18 cellular contexts compared by ENCODE assay signal in genomic region chr14:49405291-49405690, GRCh38.
DNase-seq lines count a peak whose midpoint lies in the region; ATAC-seq and TF ChIP-seq lines count a peak whose summit lies in the region.
"Had no signal": no experiment of that assay in that cellular context is flagged by ENCODE, and none has a peak within 500 bp of the region (broad histone marks: within the 10 kb centered on the region; RNA-seq: fewer than 3 reads in every experiment).

No MANE protein-coding gene starts in this region.

- TF ChIP-seq CTCF in AG09309 (IDR thresholded peaks at IDR 0.05; ENCODE audit: control insufficient read depth, insufficient read depth, low read depth, low read length, missing control alignments), result no peak
- TF ChIP-seq CTCF in lung (IDR thresholded peaks at IDR 0.05; ENCODE audit: control extremely low read depth, extremely low read depth), result no peak
- no peak for TF ChIP-seq CTCF in sigmoid colon (IDR thresholded peaks at IDR 0.05)

- no peak overlapping the region for H3K4me3 ChIP-seq in AG09309 (ENCODE audit: control insufficient read depth, low read depth, low read length)
- no peak overlapping the region for H3K4me3 ChIP-seq in lung
- H3K4me3 ChIP-seq in sigmoid colon, result no peak overlapping the region
- H3K4me3 ChIP-seq in trophoblast cell (ENCODE audit: low read depth, low read length), result no peak overlapping the region
- H3K4me3 ChIP-seq: K562, right lobe of liver, SJSA1, tibial nerve had no signal

- H3K79me1 ChIP-seq in trophoblast cell (ENCODE audit: low read length), result no peaks in the 10 kb centered on the region

- no peak overlapping the region for H3K18ac ChIP-seq in trophoblast cell (ENCODE audit: low read length)

- WGBS in lung, 2 donors, result 50 to 68% methylated on average over 3 of the region's 3 CpGs
- 64 to 77% methylated on average over 3 of the region's 3 CpGs for WGBS in sigmoid colon, 2 donors
- WGBS in trophoblast cell (ENCODE audit: extremely low coverage, insufficient coverage, insufficient read length), result no CpG with 5 or more reads among the region's 3 CpGs

- H3K4me2 ChIP-seq in trophoblast cell (ENCODE audit: low read length), result no peak overlapping the region

- H4K12ac ChIP-seq in trophoblast cell (ENCODE audit: low read depth, low read length), result no peak overlapping the region

- no peak overlapping the region for H2BK120ac ChIP-seq in trophoblast cell (ENCODE audit: insufficient read depth, low read length, poor library complexity)

- H2AFZ ChIP-seq in trophoblast cell (ENCODE audit: insufficient read depth, low read length, poor library complexity), result no peak overlapping the region

- no peak overlapping the region for H3K23ac ChIP-seq in trophoblast cell (ENCODE audit: low read length)

- DNase-seq in AG09309 (ENCODE audit: low read depth) (peak; percentile 3), LHCN-M2 (ENCODE audit: low read depth) (peak; percentile 94), dedifferentiated amniotic fluid mesenchymal stem cell (ENCODE audit: extremely low spot score) (peak; percentile 29), lung (ENCODE audit: low spot score) (no peak), Ammon's horn (ENCODE audit: low spot score) (no peak), sigmoid colon (no peak), trophoblast cell (no peak)
- DNase-seq: activated effector memory CD4-positive, alpha-beta T cell treated with anti-CD3 and anti-CD28 coated beads, Interleukin-2, amount 50 U/mL, for 16 hours; C1 segment of cervical spinal cord; DMS53; NCI-H446; right lobe of liver had no signal

- ATAC-seq in lung (ENCODE audit: insufficient read depth, low FRiP score), result peak; percentile 22
- ATAC-seq in GM21737 (IDR thresholded peaks at IDR 0.05; ENCODE audit: unreplicated experiment), result no peak
- ATAC-seq: HCT116, K562, right lobe of liver had no signal

- H3K9me3 ChIP-seq in lung (ENCODE audit: control insufficient read depth in 2 of 2, insufficient read depth in 1 of 2, low read length in 1 of 2), result no peaks in the 10 kb centered on the region
- no peaks in the 10 kb centered on the region for H3K9me3 ChIP-seq in sigmoid colon
- H3K9me3 ChIP-seq in trophoblast cell (ENCODE audit: insufficient read depth, low read depth, low read length), result no peaks in the 10 kb centered on the region
- H3K9me3 ChIP-seq: neutrophil, right lobe of liver, SJSA1, tibial nerve had no signal

- no peak for TF ChIP-seq EP300 in sigmoid colon (IDR thresholded peaks at IDR 0.05)

- no peak overlapping the region for H4K8ac ChIP-seq in trophoblast cell (ENCODE audit: low read depth, low read length)

- no peak overlapping the region for H2AK5ac ChIP-seq in trophoblast cell (ENCODE audit: low read length)

- no peak overlapping the region for H2BK12ac ChIP-seq in trophoblast cell (ENCODE audit: low read length)

- no peak overlapping the region for H3K4ac ChIP-seq in trophoblast cell (ENCODE audit: low read depth, low read length)

- intact Hi-C loops in sigmoid colon (cut with DNase I), result no loop called here

- H3K36me3 ChIP-seq in lung (ENCODE audit: control insufficient read depth in 2 of 2, insufficient read depth in 2 of 2, low read length in 2 of 2), result no peaks in the 10 kb centered on the region
- H3K36me3 ChIP-seq in sigmoid colon, result no peaks in the 10 kb centered on the region
- no peaks in the 10 kb centered on the region for H3K36me3 ChIP-seq in trophoblast cell (ENCODE audit: control insufficient read depth in 1 of 2, insufficient read depth in 2 of 2, low read length in 2 of 2)
- H3K36me3 ChIP-seq: neutrophil, right lobe of liver, SJSA1, tibial nerve had no signal

- H3K27ac ChIP-seq in lung (ENCODE audit: low read depth in 1 of 2, low read length in 1 of 2), result no peak overlapping the region
- H3K27ac ChIP-seq in sigmoid colon, result no peak overlapping the region
- H3K27ac ChIP-seq in trophoblast cell (ENCODE audit: low read depth, low read length), result no peak overlapping the region
- H3K27ac ChIP-seq: neutrophil, right lobe of liver, SJSA1, tibial nerve had no signal

- no peaks in the 10 kb centered on the region for H3K79me2 ChIP-seq in trophoblast cell (ENCODE audit: control insufficient read depth, insufficient read depth, low read length, poor library complexity)

- H3K14ac ChIP-seq in trophoblast cell (ENCODE audit: low read length), result no peak overlapping the region

- no peak overlapping the region for H2BK5ac ChIP-seq in trophoblast cell (ENCODE audit: low read depth, low read length, poor library complexity)

- no peak overlapping the region for H3K9ac ChIP-seq in trophoblast cell (ENCODE audit: low read length)

- H3K27me3 ChIP-seq in lung (ENCODE audit: control insufficient read depth, insufficient read depth), result no peaks in the 10 kb centered on the region
- no peaks in the 10 kb centered on the region for H3K27me3 ChIP-seq in sigmoid colon
- H3K27me3 ChIP-seq in trophoblast cell (ENCODE audit: insufficient read depth, low read length), result no peaks in the 10 kb centered on the region
- H3K27me3 ChIP-seq: neutrophil, right lobe of liver, SJSA1, tibial nerve had no signal

- H3K4me1 ChIP-seq in lung (ENCODE audit: control insufficient read depth in 2 of 2, insufficient read depth in 2 of 2, low read length in 2 of 2) (no peaks in the 10 kb centered on the region), sigmoid colon (no peaks in the 10 kb centered on the region), trophoblast cell (ENCODE audit: control insufficient read depth in 1 of 2, insufficient read depth in 2 of 2, low read length in 2 of 2) (no peaks in the 10 kb centered on the region)
- H3K4me1 ChIP-seq: right lobe of liver, SJSA1, tibial nerve had no signal

- H4K91ac ChIP-seq in trophoblast cell (ENCODE audit: low read depth, low read length), result no peak overlapping the region

- no peak for TF ChIP-seq POLR2A in sigmoid colon (IDR thresholded peaks at IDR 0.05)

Comparison
In these comparisons a context has a peak if more than half of its experiments do, and no peak if none do; other contexts are left out.
1. DNase-seq: peak in AG09309 (single experiment), LHCN-M2 (single experiment) and dedifferentiated amniotic fluid mesenchymal stem cell (single experiment); none in lung (single experiment), Ammon's horn (single experiment), sigmoid colon (single experiment) and trophoblast cell (0 of 2).